ENCODE assay signal across 1 cellular context in the genomic region with DNA sequence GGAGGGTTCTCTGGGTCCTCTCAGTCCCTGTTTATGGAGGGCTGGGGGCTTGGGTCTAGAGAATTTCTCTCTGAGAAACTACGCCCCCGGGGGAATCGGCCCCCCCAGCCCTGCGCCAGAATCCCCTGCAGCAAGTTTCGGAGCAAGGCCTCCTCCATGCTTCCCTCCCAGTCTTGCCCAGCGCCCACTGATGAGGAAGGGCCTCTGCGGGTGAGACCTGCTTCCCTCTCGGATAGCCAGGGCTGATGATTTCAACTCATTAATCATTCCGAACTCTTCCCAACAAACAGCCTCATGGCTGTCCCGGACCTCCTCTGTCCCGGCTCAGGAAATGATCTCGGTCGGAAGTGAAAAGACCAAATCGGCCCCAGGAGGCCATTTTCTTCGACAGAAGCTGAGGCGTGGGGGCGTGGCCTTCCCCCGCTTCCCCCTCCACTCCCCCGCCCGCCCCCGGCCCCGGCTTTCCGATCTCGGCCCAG.
TF ChIP-seq lines count a peak whose summit lies in the region.

No MANE protein-coding gene starts in this region.

TF ChIP-seq in HepG2, 621 proteins besides CTCF, POLR2A, EP300 and RAD21 (continued from another document and continues in another):
- TF ChIP-seq ZNF562 (CRISPR knock-in tag; IDR thresholded peaks at IDR 0.05; ENCODE audit: borderline replicate concordance) (no peak), ZNF280B (CRISPR knock-in tag; IDR thresholded peaks at IDR 0.05; ENCODE audit: borderline replicate concordance) (no peak), THYN1 (CRISPR knock-in tag; IDR thresholded peaks at IDR 0.05; ENCODE audit: borderline replicate concordance, low read depth) (no peak), RBM39 (IDR thresholded peaks at IDR 0.05; ENCODE audit: low read depth, low read length, poor library complexity, severe bottlenecking) (no peak), ZNF230 (CRISPR knock-in tag; IDR thresholded peaks at IDR 0.05) (no peak), ZNF3 (CRISPR knock-in tag; IDR thresholded peaks at IDR 0.05) (no peak), NPAS2 (CRISPR knock-in tag; IDR thresholded peaks at IDR 0.05; ENCODE audit: borderline replicate concordance) (no peak), CENPT (CRISPR knock-in tag; IDR thresholded peaks at IDR 0.05; ENCODE audit: low read depth) (no peak), ZNF589 (CRISPR knock-in tag; conservative IDR thresholded peaks at IDR 0.05) (no peak), NFATC3 (CRISPR knock-in tag; IDR thresholded peaks at IDR 0.05) (no peak), HIVEP1 (CRISPR knock-in tag; IDR thresholded peaks at IDR 0.05) (no peak), NFKB2 (CRISPR knock-in tag; IDR thresholded peaks at IDR 0.05; ENCODE audit: borderline replicate concordance) (no peak; the same call in 1 of the 2 replicates), ARHGAP35 (CRISPR knock-in tag; IDR thresholded peaks at IDR 0.05; ENCODE audit: borderline replicate concordance) (0 out of 2 replicates have a peak, but pooled peaks have one; percentile 11), ZBTB38 (CRISPR knock-in tag; IDR thresholded peaks at IDR 0.05) (peak; percentile 42; the same call in 1 of the 2 replicates), NFE2 (CRISPR knock-in tag; IDR thresholded peaks at IDR 0.05) (no peak), LRRFIP1 (CRISPR knock-in tag; conservative IDR thresholded peaks at IDR 0.05) (no peak), SETDB1 (CRISPR knock-in tag; IDR thresholded peaks at IDR 0.05; ENCODE audit: borderline replicate concordance) (no peak), BRF2 (CRISPR knock-in tag; IDR thresholded peaks at IDR 0.05) (no peak), PAF1 (CRISPR knock-in tag; IDR thresholded peaks at IDR 0.05) (no peak), TBP (CRISPR knock-in tag; IDR thresholded peaks at IDR 0.05) (no peak), ZNF674 (CRISPR knock-in tag; IDR thresholded peaks at IDR 0.05; ENCODE audit: low read depth) (no peak), ZNF24 (IDR thresholded peaks at IDR 0.05) (no peak), BORCS8-MEF2B (CRISPR knock-in tag; IDR thresholded peaks at IDR 0.05) (no peak; the same call in 1 of the 2 replicates), ZNF468 (CRISPR knock-in tag; IDR thresholded peaks at IDR 0.05) (0 out of 2 replicates have a peak, but pooled peaks have one; percentile 7), ZBTB3 (CRISPR knock-in tag; IDR thresholded peaks at IDR 0.05; ENCODE audit: borderline replicate concordance, low read depth) (no peak), SATB2 (CRISPR knock-in tag; IDR thresholded peaks at IDR 0.05) (no peak), ZNF558 (CRISPR knock-in tag; IDR thresholded peaks at IDR 0.05; ENCODE audit: borderline replicate concordance) (no peak), MAZ (IDR thresholded peaks at IDR 0.05; ENCODE audit: borderline replicate concordance, low read depth, low read length) (no peak; the same call in 1 of the 2 replicates), MAZ (CRISPR knock-in tag; IDR thresholded peaks at IDR 0.05; ENCODE audit: low read depth) (no peak; the same call in 1 of the 2 replicates), RAD51 (IDR thresholded peaks at IDR 0.05; ENCODE audit: borderline replicate concordance) (no peak), LCORL (IDR thresholded peaks at IDR 0.05) (no peak), LCORL (CRISPR knock-in tag; IDR thresholded peaks at IDR 0.05) (no peak), ZNF703 (CRISPR knock-in tag; IDR thresholded peaks at IDR 0.05; ENCODE audit: borderline replicate concordance) (no peak), RBFOX2 (IDR thresholded peaks at IDR 0.05; ENCODE audit: low read depth, low read length) (no peak; the same call in 1 of the 2 replicates), KDM6A (CRISPR knock-in tag; IDR thresholded peaks at IDR 0.05; ENCODE audit: low read depth) (no peak), FOXK1 (CRISPR knock-in tag; IDR thresholded peaks at IDR 0.05; ENCODE audit: borderline replicate concordance, low read depth) (no peak), CSRNP1 (CRISPR knock-in tag; IDR thresholded peaks at IDR 0.05) (peak; percentile 42; the same call in 1 of the 2 replicates), PHF5A (CRISPR knock-in tag; IDR thresholded peaks at IDR 0.05; ENCODE audit: low read depth, unreplicated experiment) (no peak), ZNF550 (CRISPR knock-in tag; IDR thresholded peaks at IDR 0.05; ENCODE audit: borderline replicate concordance) (0 out of 2 replicates have a peak, but pooled peaks have one; percentile 60), HOXA3 (CRISPR knock-in tag; IDR thresholded peaks at IDR 0.05) (no peak), ZNF543 (CRISPR knock-in tag; IDR thresholded peaks at IDR 0.05) (no peak), GRHL1 (CRISPR knock-in tag; conservative IDR thresholded peaks at IDR 0.05) (no peak), SKI (IDR thresholded peaks at IDR 0.05; ENCODE audit: partially characterized antibody) (no peak), KLF11 (CRISPR knock-in tag; IDR thresholded peaks at IDR 0.05) (no peak), ZKSCAN8 (CRISPR knock-in tag; IDR thresholded peaks at IDR 0.05; ENCODE audit: borderline replicate concordance) (no peak), ELF3 (CRISPR knock-in tag; IDR thresholded peaks at IDR 0.05) (no peak)
- TF ChIP-seq, protein P1, sequence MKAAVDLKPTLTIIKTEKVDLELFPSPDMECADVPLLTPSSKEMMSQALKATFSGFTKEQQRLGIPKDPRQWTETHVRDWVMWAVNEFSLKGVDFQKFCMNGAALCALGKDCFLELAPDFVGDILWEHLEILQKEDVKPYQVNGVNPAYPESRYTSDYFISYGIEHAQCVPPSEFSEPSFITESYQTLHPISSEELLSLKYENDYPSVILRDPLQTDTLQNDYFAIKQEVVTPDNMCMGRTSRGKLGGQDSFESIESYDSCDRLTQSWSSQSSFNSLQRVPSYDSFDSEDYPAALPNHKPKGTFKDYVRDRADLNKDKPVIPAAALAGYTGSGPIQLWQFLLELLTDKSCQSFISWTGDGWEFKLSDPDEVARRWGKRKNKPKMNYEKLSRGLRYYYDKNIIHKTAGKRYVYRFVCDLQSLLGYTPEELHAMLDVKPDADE (CRISPR knock-in tag; IDR thresholded peaks at IDR 0.05): no peak
- TF ChIP-seq, protein P2, sequence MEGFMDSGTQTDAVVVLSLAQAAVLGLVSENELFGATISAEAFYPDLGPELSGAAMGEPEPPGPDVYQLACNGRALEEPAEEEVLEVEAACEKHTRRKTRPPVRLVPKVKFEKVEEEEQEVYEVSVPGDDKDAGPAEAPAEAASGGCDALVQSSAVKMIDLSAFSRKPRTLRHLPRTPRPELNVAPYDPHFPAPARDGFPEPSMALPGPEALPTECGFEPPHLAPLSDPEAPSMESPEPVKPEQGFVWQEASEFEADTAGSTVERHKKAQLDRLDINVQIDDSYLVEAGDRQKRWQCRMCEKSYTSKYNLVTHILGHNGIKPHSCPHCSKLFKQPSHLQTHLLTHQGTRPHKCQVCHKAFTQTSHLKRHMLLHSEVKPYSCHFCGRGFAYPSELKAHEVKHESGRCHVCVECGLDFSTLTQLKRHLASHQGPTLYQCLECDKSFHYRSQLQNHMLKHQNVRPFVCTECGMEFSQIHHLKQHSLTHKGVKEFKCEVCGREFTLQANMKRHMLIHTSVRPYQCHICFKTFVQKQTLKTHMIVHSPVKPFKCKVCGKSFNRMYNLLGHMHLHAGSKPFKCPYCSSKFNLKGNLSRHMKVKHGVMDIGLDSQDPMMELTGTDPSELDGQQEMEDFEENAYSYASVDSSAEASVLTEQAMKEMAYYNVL (CRISPR knock-in tag; IDR thresholded peaks at IDR 0.05; ENCODE audit: borderline replicate concordance): no peak
